Comparison of ENCODE assay signal across 8 cellular contexts in genomic region chr1:248839168-248839555, GRCh38. TPM values are rescaled to one million over a fixed set of nuclear protein-coding genes. Genes with fewer than 3 reads are reported as not detected.
DNase-seq lines count a peak whose midpoint lies in the region; ATAC-seq and TF ChIP-seq lines count a peak whose summit lies in the region.

No MANE protein-coding gene starts in this region.

- no peaks in the 10 kb centered on the region for H3K27me3 Mint-ChIP-seq in T-cell

- H3K4me3 Mint-ChIP-seq in T-cell, result no peak overlapping the region

- WGBS in hepatocyte (ENCODE audit: low lambda C conversion rate, missing lambda C conversion rate), result 17% methylated on average over 10 of the region's 10 CpGs

- POLR2A ChIA-PET in T-cell (lab: Charles Lee), result interaction anchor here in 1 of 2 donors (0.6 to 0.7 kb wide), 4 partner anchors 19 to 85 kb away, joined by 3 to 6 read pairs (median 4); partner anchors contain the start of gene ZNF692

- H3K36me3 Mint-ChIP-seq in T-cell, result peaks cover 3% of the 10 kb centered on the region

- no peaks in the 10 kb centered on the region for H3K9me3 Mint-ChIP-seq in T-cell

- in situ Hi-C loops in HAP-1 (cut with MboI; ENCODE audit: low sequenced_read_pairs), result no loop called here

- peak overlapping the region; percentile 39 for H2AFZ ChIP-seq in hepatocyte

- H3K4me1 ChIP-seq in HAP-1 (no peaks in the 10 kb centered on the region), hepatocyte (ENCODE audit: insufficient read depth) (peaks cover 9% of the 10 kb centered on the region), skeletal muscle tissue (ENCODE audit: control insufficient read depth in 3 of 3, insufficient read depth in 3 of 3, low read length in 3 of 3) (peaks cover 44 to 56% (median 55%) of the 10 kb centered on the region in 3 donors)

- no peaks in the 10 kb centered on the region for H3K9me2 ChIP-seq in hepatocyte (replicated peaks; ENCODE audit: insufficient read depth)

- peaks cover 10% of the 10 kb centered on the region for H4K20me1 ChIP-seq in hepatocyte (ENCODE audit: insufficient read depth, poor library complexity, severe bottlenecking)

- peaks cover 45% of the 10 kb centered on the region for H3K79me2 ChIP-seq in hepatocyte

- H3K4me3 ChIP-seq in HAP-1 (peak overlapping the region; percentile 68), hepatocyte (peak overlapping the region; percentile 47), skeletal muscle tissue (ENCODE audit: low read length in 3 of 3) (peak overlapping the region; percentile 82 to 93 (median 93))

- H3K36me3 ChIP-seq in HAP-1 (replicated peaks) (peaks cover 7% of the 10 kb centered on the region; the same call in 1 of the 2 replicates), hepatocyte (replicated peaks; ENCODE audit: insufficient read depth, low read depth) (no peaks in the 10 kb centered on the region), skeletal muscle tissue (ENCODE audit: control insufficient read depth in 3 of 3, insufficient read depth in 3 of 3, low read length in 3 of 3) (no peaks in the 10 kb centered on the region)

- CTCF ChIA-PET in T-cell (lab: Charles Lee), result interaction anchor here (0.6 to 2.3 kb wide), 5 partner anchors 11 to 65 kb away, joined by 3 to 19 read pairs (median 6); partner anchors contain the start of genes SH3BP5L (in 1 of the 2) and ZNF692 (in 1 of the 2)

- ATAC-seq in T-cell (replicated peaks in 1 of 4), result no peak

- H3K27me3 ChIP-seq in HAP-1 (ENCODE audit: low read depth), result 0 out of 2 replicates have a peak, but pooled peaks cover 3% of the 10 kb centered on the region
- no peaks in the 10 kb centered on the region for H3K27me3 ChIP-seq in hepatocyte
- peaks cover 0 to 6% (median 0%) of the 10 kb centered on the region in 3 donors for H3K27me3 ChIP-seq in skeletal muscle tissue (ENCODE audit: control insufficient read depth in 3 of 3, insufficient read depth in 3 of 3, low read length in 3 of 3)

- H3K9ac ChIP-seq in skeletal muscle tissue (ENCODE audit: low read depth in 1 of 3, low read length in 3 of 3), result peak overlapping the region; percentile 96 to 99 (median 99)

- no peak for DNase-seq in HAP-1 (ENCODE audit: low spot score in 2 of 2)
- no peak for DNase-seq in T-cell
- no peak for DNase-seq in hepatocyte (ENCODE audit: low spot score)
- DNase-seq in NCI-H526 (lab: John Stamatoyannopoulos, UW), result no peak
- DNase-seq in occipital lobe (lab: John Stamatoyannopoulos, UW), result no peak
- DNase-seq in NCI-H226, result no peak
- DNase-seq in Ammon's horn (ENCODE audit: low spot score), result no peak

- H3K4me2 ChIP-seq in hepatocyte, result peak overlapping the region; percentile 84

- H3K4me1 Mint-ChIP-seq in T-cell, result peaks cover 27 to 36% (median 29%) of the 10 kb centered on the region in 3 donors

- H3K9me3 ChIP-seq in HAP-1, result no peaks in the 10 kb centered on the region
- no peaks in the 10 kb centered on the region for H3K9me3 ChIP-seq in hepatocyte (ENCODE audit: low read depth)
- no peaks in the 10 kb centered on the region for H3K9me3 ChIP-seq in skeletal muscle tissue (ENCODE audit: control insufficient read depth in 3 of 3, low read length in 3 of 3)

- peak overlapping the region; percentile 95 to 99 for H3K27ac Mint-ChIP-seq in T-cell

- peak overlapping the region; percentile 99 for H3K27ac ChIP-seq in hepatocyte
- H3K27ac ChIP-seq in skeletal muscle tissue (ENCODE audit: low read depth, low read length), result peak overlapping the region; percentile 100

- TF ChIP-seq CTCF in hepatocyte (IDR thresholded peaks at IDR 0.05; ENCODE audit: poor library complexity), result no peak

RNA-seq across cellular contexts. Expression of gene ZNF672, which starts 1.1 kb away (rescaled TPM):
- total RNA-seq in T-cell (10 to 100 TPM; 27.7 to 46.7 (median 42.1) TPM), hepatocyte (19.0 and 23.6 TPM in 2 replicates), skeletal muscle tissue (15.7 TPM), occipital lobe (14.0 TPM)
- 30.7 and 34.7 TPM in 2 replicates for polyA plus RNA-seq in hepatocyte

RNA-seq across cellular contexts. Expression of gene SH3BP5L, which starts 13.4 kb away (rescaled TPM):
- 10 to 100 TPM; 16.8 to 41.4 (median 36.3) TPM for total RNA-seq in T-cell
- 13.2 and 17.2 TPM in 2 replicates for total RNA-seq in hepatocyte
- 5.3 and 6.5 TPM in 2 replicates for polyA plus RNA-seq in hepatocyte
- total RNA-seq in skeletal muscle tissue, result 19.3 TPM
- total RNA-seq in occipital lobe, result 27.5 TPM

RNA-seq across cellular contexts. Expression of gene ZNF692, which starts 19.7 kb away (rescaled TPM):
- total RNA-seq in T-cell, result 10 to 100 TPM; 53.9 to 88.1 (median 78.7) TPM
- 24.2 and 42.1 TPM in 2 replicates for total RNA-seq in hepatocyte
- polyA plus RNA-seq in hepatocyte, result 60.8 and 79.9 TPM in 2 replicates
- total RNA-seq in skeletal muscle tissue, result 5.7 TPM
- total RNA-seq in occipital lobe, result 27.0 TPM
